ENCODE assay signal across 24 cellular contexts in genomic region chr15:51416129-51416528, GRCh38.
"Had no signal": no experiment of that assay in that cellular context is flagged by ENCODE, and none has a peak within 500 bp of the region (broad histone marks: within the 10 kb centered on the region; RNA-seq: fewer than 3 reads in every experiment).

No MANE protein-coding gene starts in this region.

- H3K27ac ChIP-seq: neural progenitor cell, ovary, parathyroid adenoma, psoas muscle, right lobe of liver, sigmoid colon, stomach, thoracic aorta, tibial artery, transverse colon, upper lobe of right lung, uterus had no signal

- H3K79me2 ChIP-seq: parathyroid adenoma had no signal

- H3K9me3 ChIP-seq: ovary, psoas muscle, right lobe of liver, sigmoid colon, stomach, thoracic aorta, tibial artery, transverse colon, upper lobe of right lung, uterus had no signal

- H3K36me3 ChIP-seq: neural progenitor cell, ovary, right lobe of liver, sigmoid colon, stomach, thoracic aorta, transverse colon, upper lobe of right lung, uterus had no signal

- H3K27me3 ChIP-seq: neural progenitor cell, ovary, right lobe of liver, sigmoid colon, stomach, tibial artery, transverse colon, upper lobe of right lung, uterus had no signal

- DNase-seq: natural killer cell; occipital lobe; ovary; posterior cingulate gyrus; psoas muscle; right cardiac atrium; right lobe of liver; sigmoid colon; small intestine; stimulated activated CD4-positive, alpha-beta T cell treated with anti-CD3 and anti-CD28 coated beads, Interleukin-15, amount 100 ng/mL, for 24 hours; stimulated activated CD4-positive, alpha-beta T cell treated with anti-CD3 and anti-CD28 coated beads, Interleukin-2, amount 100 ng/mL, for 24 hours; stimulated activated CD4-positive, alpha-beta T cell treated with anti-CD3 and anti-CD28 coated beads, Interleukin-2, amount 100 ng/mL, for 48 hours; stimulated activated CD4-positive, alpha-beta T cell treated with anti-CD3 and anti-CD28 coated beads, Interleukin-4, amount 100 ng/mL, for 24 hours; stimulated activated naive B cell treated with anti-CD40 and anti-IgM and Interleukin-4, amounts not matched to agents 10 μg/mL and 1 μg/mL and 100 μg/mL, for 72 hours; stimulated activated naive CD4-positive, alpha-beta T cell treated with Interleukin-2 at 50 U/mL for 16 hours; stomach; tibial artery; transverse colon; upper lobe of right lung; uterus had no signal

- H3K9ac ChIP-seq: neural progenitor cell, parathyroid adenoma had no signal

- ATAC-seq: natural killer cell; psoas muscle; right cardiac atrium; right lobe of liver; stimulated activated effector memory CD8-positive, alpha-beta T cell treated with anti-CD3 and anti-CD28 coated beads, Interleukin-12 subunit alpha, Interleukin-12 subunit beta, amount 100 ng/mL, for 72 hours; stimulated activated naive B cell treated with anti-CD40 and anti-IgM and Interleukin-4, amounts not matched to agents 10 μg/mL and 1 μg/mL and 100 μg/mL, for 72 hours; upper lobe of right lung had no signal

- H3K4me1 ChIP-seq: neural progenitor cell, parathyroid adenoma, psoas muscle, right lobe of liver, sigmoid colon, stomach, tibial artery, transverse colon, upper lobe of right lung, uterus had no signal

- H3K4me3 ChIP-seq: neural progenitor cell, ovary, psoas muscle, right lobe of liver, sigmoid colon, stomach, thoracic aorta, tibial artery, transverse colon, upper lobe of right lung, uterus had no signal

- H3K4me2 ChIP-seq: neural progenitor cell had no signal
